1 cellular context compared by ENCODE assay signal in genomic region chr1:201632364-201632952, GRCh38.
TF ChIP-seq lines count a peak whose summit lies in the region.

No MANE protein-coding gene starts in this region.

TF ChIP-seq in K562, 482 proteins besides CTCF, POLR2A, EP300 and RAD21 (continued from another document):
- TF ChIP-seq E4F1 (CRISPR knock-in tag; IDR thresholded peaks at IDR 0.05; ENCODE audit: borderline replicate concordance): no peak
- TF ChIP-seq SETDB1 (IDR thresholded peaks at IDR 0.05; ENCODE audit: low read length): no peak
- no peak for TF ChIP-seq SAP30 (IDR thresholded peaks at IDR 0.05; ENCODE audit: borderline replicate concordance, insufficient read depth, low read depth, low read length, poor library complexity, severe bottlenecking)
- TF ChIP-seq HDAC1 (IDR thresholded peaks at IDR 0.05): no peak
- peak; percentile 19; the same call in 1 of the 2 replicates for TF ChIP-seq DPF2 (IDR thresholded peaks at IDR 0.05)
- TF ChIP-seq, protein P1, sequence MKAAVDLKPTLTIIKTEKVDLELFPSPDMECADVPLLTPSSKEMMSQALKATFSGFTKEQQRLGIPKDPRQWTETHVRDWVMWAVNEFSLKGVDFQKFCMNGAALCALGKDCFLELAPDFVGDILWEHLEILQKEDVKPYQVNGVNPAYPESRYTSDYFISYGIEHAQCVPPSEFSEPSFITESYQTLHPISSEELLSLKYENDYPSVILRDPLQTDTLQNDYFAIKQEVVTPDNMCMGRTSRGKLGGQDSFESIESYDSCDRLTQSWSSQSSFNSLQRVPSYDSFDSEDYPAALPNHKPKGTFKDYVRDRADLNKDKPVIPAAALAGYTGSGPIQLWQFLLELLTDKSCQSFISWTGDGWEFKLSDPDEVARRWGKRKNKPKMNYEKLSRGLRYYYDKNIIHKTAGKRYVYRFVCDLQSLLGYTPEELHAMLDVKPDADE (conservative IDR thresholded peaks at IDR 0.05; ENCODE audit: control insufficient read depth, low read depth, low read length): no peak
- TF ChIP-seq ZNF77 (CRISPR knock-in tag; IDR thresholded peaks at IDR 0.05): no peak
- no peak for TF ChIP-seq HDAC6 (IDR thresholded peaks at IDR 0.05; ENCODE audit: low read depth, low read length)
- no peak for TF ChIP-seq ZNF274 (IDR thresholded peaks at IDR 0.05; ENCODE audit: borderline replicate concordance, low read depth, low read length)
- no peak for TF ChIP-seq NCOA1 (IDR thresholded peaks at IDR 0.05; ENCODE audit: low read depth)
- TF ChIP-seq PKNOX1 (IDR thresholded peaks at IDR 0.05): peak; percentile 25; the same call in 1 of the 2 replicates
- TF ChIP-seq NR3C1 (CRISPR knock-in tag; IDR thresholded peaks at IDR 0.05): no peak
- TF ChIP-seq ATF4 (CRISPR knock-in tag; IDR thresholded peaks at IDR 0.05): no peak
- no peak for TF ChIP-seq KAT2B (IDR thresholded peaks at IDR 0.05; ENCODE audit: low read depth, low read length)
- TF ChIP-seq, protein P2, sequence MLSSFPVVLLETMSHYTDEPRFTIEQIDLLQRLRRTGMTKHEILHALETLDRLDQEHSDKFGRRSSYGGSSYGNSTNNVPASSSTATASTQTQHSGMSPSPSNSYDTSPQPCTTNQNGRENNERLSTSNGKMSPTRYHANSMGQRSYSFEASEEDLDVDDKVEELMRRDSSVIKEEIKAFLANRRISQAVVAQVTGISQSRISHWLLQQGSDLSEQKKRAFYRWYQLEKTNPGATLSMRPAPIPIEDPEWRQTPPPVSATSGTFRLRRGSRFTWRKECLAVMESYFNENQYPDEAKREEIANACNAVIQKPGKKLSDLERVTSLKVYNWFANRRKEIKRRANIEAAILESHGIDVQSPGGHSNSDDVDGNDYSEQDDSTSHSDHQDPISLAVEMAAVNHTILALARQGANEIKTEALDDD (IDR thresholded peaks at IDR 0.05): no peak
- no peak for TF ChIP-seq NR4A1 (CRISPR knock-in tag; IDR thresholded peaks at IDR 0.05)
- 0 out of 2 replicates have a peak, but pooled peaks have one; percentile 50 for TF ChIP-seq NR4A1 (tag; IDR thresholded peaks at IDR 0.05)
- 0 out of 2 replicates have a peak, but pooled peaks have one; percentile 35 for TF ChIP-seq CBX1 (IDR thresholded peaks at IDR 0.05; ENCODE audit: low read depth)
- TF ChIP-seq, protein P3, sequence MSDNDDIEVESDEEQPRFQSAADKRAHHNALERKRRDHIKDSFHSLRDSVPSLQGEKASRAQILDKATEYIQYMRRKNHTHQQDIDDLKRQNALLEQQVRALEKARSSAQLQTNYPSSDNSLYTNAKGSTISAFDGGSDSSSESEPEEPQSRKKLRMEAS (CRISPR knock-in tag; IDR thresholded peaks at IDR 0.05): peak; percentile 63
- TF ChIP-seq TCFL5 (CRISPR knock-in tag; conservative IDR thresholded peaks at IDR 0.05): no peak
- no peak for TF ChIP-seq ZNF253 (CRISPR knock-in tag; conservative IDR thresholded peaks at IDR 0.05)
- no peak for TF ChIP-seq POLR2AphosphoS2 (IDR thresholded peaks at IDR 0.05; ENCODE audit: low read length)
